8 cellular contexts compared by ENCODE assay signal in genomic region chr3:72447059-72447946, GRCh38.
DNase-seq lines count a peak whose midpoint lies in the region; ATAC-seq and TF ChIP-seq lines count a peak whose summit lies in the region.

No MANE protein-coding gene starts in this region.

- H3K4me3 ChIP-seq in astrocyte of the cerebellum (ENCODE audit: low read depth, low read length) (peak overlapping the region; percentile 83), retinal pigment epithelial cell (ENCODE audit: low read length) (peak overlapping the region; percentile 97)

- in situ Hi-C loops in astrocyte of the cerebellum (cut with HindIII; ENCODE audit: low sequenced_read_pairs): no loop called here

- TF ChIP-seq CTCF in astrocyte of the cerebellum (IDR thresholded peaks at IDR 0.05; ENCODE audit: low read depth, low read length, missing control alignments) (no peak), retinal pigment epithelial cell (conservative IDR thresholded peaks at IDR 0.05; ENCODE audit: low read depth, low read length) (no peak)

- peak; percentile 59 for DNase-seq in NCI-H128 (lab: John Stamatoyannopoulos, UW; ENCODE audit: unreplicated experiment)
- peak; percentile 83 for DNase-seq in T-helper 22 cell (ENCODE audit: low read depth)
- DNase-seq in astrocyte of the cerebellum (ENCODE audit: low read depth): peak; percentile 68
- peak; percentile 13 to 96 (median 83) for DNase-seq in hypothalamus (lab: John Stamatoyannopoulos, UW)
- peak; percentile 47 for DNase-seq in retinal pigment epithelial cell (ENCODE audit: low read depth)
- no peak for DNase-seq in NCI-H1694 treated with DMSO at 0.1 percent for 48 hours (lab: John Stamatoyannopoulos, UW)

- peak; percentile 94 for ATAC-seq in HG02763 (IDR thresholded peaks at IDR 0.05; ENCODE audit: unreplicated experiment)

- TF ChIP-seq POLR2A in GM15510 (IDR thresholded peaks at IDR 0.05; ENCODE audit: borderline replicate concordance, extremely low read depth, insufficient read length): peak; percentile 48
